Comparison of ENCODE assay signal across 2 cellular contexts in the genomic region with DNA sequence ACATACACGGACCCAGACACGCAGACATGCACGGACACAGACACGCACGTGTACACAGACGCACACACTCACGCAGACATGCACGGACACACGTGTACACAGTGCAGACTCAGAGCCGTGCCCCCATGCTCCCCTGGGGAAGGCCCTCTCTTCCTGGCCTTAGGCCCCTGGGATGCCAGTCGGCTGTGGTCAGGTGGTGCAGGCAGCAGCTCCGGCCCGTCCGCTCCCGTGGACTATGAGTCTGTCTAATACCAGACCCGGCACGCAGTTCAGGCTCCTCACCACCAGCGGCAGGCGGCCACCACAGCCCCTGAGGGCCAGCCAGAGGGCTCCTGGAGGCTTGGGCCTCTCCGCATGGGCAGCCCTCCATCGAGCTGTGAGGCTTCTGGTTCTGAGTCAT.
TF ChIP-seq lines count a peak whose summit lies in the region.

No MANE protein-coding gene starts in this region.

TF ChIP-seq in A549, 52 proteins besides CTCF, POLR2A, EP300 and RAD21:
- no peak for TF ChIP-seq RNF2 (IDR thresholded peaks at IDR 0.05; ENCODE audit: borderline replicate concordance, low read depth)
- TF ChIP-seq GATA3 (IDR thresholded peaks at IDR 0.05; ENCODE audit: borderline replicate concordance): no peak
- no peak for TF ChIP-seq NR3C1 (IDR thresholded peaks at IDR 0.05)
- no peak for TF ChIP-seq MAZ (IDR thresholded peaks at IDR 0.05; ENCODE audit: borderline replicate concordance, low read depth, low read length)
- TF ChIP-seq, protein P1, sequence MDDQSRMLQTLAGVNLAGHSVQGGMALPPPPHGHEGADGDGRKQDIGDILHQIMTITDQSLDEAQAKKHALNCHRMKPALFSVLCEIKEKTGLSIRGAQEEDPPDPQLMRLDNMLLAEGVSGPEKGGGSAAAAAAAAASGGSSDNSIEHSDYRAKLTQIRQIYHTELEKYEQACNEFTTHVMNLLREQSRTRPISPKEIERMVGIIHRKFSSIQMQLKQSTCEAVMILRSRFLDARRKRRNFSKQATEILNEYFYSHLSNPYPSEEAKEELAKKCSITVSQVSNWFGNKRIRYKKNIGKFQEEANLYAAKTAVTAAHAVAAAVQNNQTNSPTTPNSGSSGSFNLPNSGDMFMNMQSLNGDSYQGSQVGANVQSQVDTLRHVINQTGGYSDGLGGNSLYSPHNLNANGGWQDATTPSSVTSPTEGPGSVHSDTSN (IDR thresholded peaks at IDR 0.05): no peak
- no peak for TF ChIP-seq HOXB13 (CRISPR knock-in tag; IDR thresholded peaks at IDR 0.05; ENCODE audit: low read depth)
- TF ChIP-seq FOSB (CRISPR knock-in tag; IDR thresholded peaks at IDR 0.05): no peak
- TF ChIP-seq CEBPB (IDR thresholded peaks at IDR 0.05): no peak

TF ChIP-seq in H1, 55 proteins besides CTCF, POLR2A, EP300 and RAD21:
- TF ChIP-seq TEAD4 (IDR thresholded peaks at IDR 0.05; ENCODE audit: low read depth, low read length) (no peak), CTBP2 (IDR thresholded peaks at IDR 0.05; ENCODE audit: borderline replicate concordance, insufficient read depth, insufficient read length, low read length) (no peak), TAF1 (IDR thresholded peaks at IDR 0.05; ENCODE audit: low read depth, low read length) (no peak), SUZ12 (IDR thresholded peaks at IDR 0.05; ENCODE audit: low read length) (no peak), JUND (IDR thresholded peaks at IDR 0.05; ENCODE audit: low read length) (no peak)
